In the genomic region with DNA sequence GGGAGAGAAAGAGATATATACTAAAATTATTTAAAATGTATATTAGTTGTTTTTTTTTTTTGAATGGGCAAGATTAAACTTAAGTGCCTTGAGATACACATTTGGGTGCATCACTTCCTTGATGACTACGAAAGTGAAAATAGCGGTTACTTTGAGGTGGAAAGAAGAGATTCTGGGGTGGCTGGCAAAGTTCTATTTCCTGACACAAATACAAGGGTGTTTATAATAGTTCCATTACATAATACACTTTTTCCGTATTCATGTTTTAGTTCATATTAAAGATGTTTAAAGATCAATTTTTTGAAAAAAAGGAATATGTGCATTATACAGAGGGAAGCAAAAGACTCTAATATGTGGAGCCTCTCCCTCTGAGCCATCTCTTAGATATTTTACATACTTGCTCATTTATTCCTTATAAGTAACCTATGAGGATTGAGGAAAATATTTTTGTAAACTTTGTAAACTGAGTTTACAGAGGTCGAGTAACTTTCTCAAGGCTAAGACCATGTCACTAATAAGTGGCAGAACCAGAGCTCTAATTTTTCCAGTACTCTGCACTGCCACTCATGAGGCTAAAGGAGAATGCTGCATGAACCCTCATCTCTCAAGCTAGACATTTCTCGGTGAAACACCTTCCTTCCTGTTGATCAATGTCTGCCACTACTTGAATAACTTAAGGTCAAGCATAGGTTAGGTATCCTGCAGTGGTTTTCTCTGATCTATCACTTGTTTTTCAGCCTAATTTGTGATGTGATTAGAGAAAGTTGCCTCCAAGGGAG, we compare ENCODE assay signal across 9 cellular contexts.
DNase-seq lines count a peak whose midpoint lies in the region; ATAC-seq and TF ChIP-seq lines count a peak whose summit lies in the region.
"Had no signal": no experiment of that assay in that cellular context is flagged by ENCODE, and none has a peak within 500 bp of the region (broad histone marks: within the 10 kb centered on the region; RNA-seq: fewer than 3 reads in every experiment).

No MANE protein-coding gene starts in this region.

- no peak for TF ChIP-seq CTCF in RWPE1 (conservative IDR thresholded peaks at IDR 0.05; ENCODE audit: low read depth)

- DNase-seq in activated gamma-delta T cell treated with Interleukin-2 at 50 U/mL for 16 hours, result peak; percentile 41
- no peak for DNase-seq in activated gamma-delta T cell (lab: John Stamatoyannopoulos, UW)
- peak; percentile 25 for DNase-seq in T follicular helper cell (ENCODE audit: low read depth)
- DNase-seq in stimulated activated naive CD8-positive, alpha-beta T cell treated with anti-CD3 and anti-CD28 coated beads, Interleukin-15, Interleukin-2, amounts not matched to agents 100 U/mL and 50 U/mL, for 24 hours, result no peak
- no peak for DNase-seq in SIG-M5 treated with dmso at 0.1 percent for 504 hours (lab: John Stamatoyannopoulos, UW; ENCODE audit: unreplicated experiment)
- DNase-seq in RWPE1 (ENCODE audit: low spot score), result no peak
- no peak for DNase-seq in hippocampal formation (lab: John Stamatoyannopoulos, UW)
- DNase-seq: PC-3 had no signal

- no peak overlapping the region for H3K27ac ChIP-seq in RWPE1

- POLR2A ChIA-PET in RWPE1 (lab: Yijun Ruan, JAX; ENCODE audit: low non-redundant PET), result no interaction called here

- CTCF ChIA-PET in RWPE1 (lab: Yijun Ruan, JAX), result interaction anchor here (0.6 to 0.7 kb wide), 2 partner anchors 16 to 246 kb away, joined by 5 to 11 read pairs; no protein-coding TSS in a partner anchor

- ATAC-seq in HG02840 (IDR thresholded peaks at IDR 0.05; ENCODE audit: low FRiP score, unreplicated experiment), result peak; percentile 81
- ATAC-seq in stimulated activated naive CD8-positive, alpha-beta T cell treated with anti-CD3 and anti-CD28 coated beads, Interleukin-15, Interleukin-2, amounts not matched to agents 100 U/mL and 50 U/mL, for 24 hours, result peak; percentile 93
- ATAC-seq: PC-3 had no signal

Comparison
In these comparisons a context has a peak if more than half of its experiments do, and no peak if none do; other contexts are left out.
1. DNase-seq: peak in activated gamma-delta T cell treated with Interleukin-2 at 50 U/mL for 16 hours (single experiment) and T follicular helper cell (single experiment); none in activated gamma-delta T cell (single experiment), stimulated activated naive CD8-positive, alpha-beta T cell treated with anti-CD3 and anti-CD28 coated beads, Interleukin-15, Interleukin-2, amounts not matched to agents 100 U/mL and 50 U/mL, for 24 hours (single experiment), SIG-M5 treated with dmso at 0.1 percent for 504 hours (single experiment), RWPE1 (single experiment) and hippocampal formation (0 of 2).